In genomic region chr10:85607296-85607695, GRCh38 we compare ENCODE assay signal across 15 cellular contexts.
A peak's percentile ranks its signal among the peaks of the same experiment; 100 is the strongest.
DNase-seq lines count a peak whose midpoint lies in the region; ATAC-seq and TF ChIP-seq lines count a peak whose summit lies in the region.
"Had no signal": no experiment of that assay in that cellular context is flagged by ENCODE, and none has a peak within 500 bp of the region (broad histone marks: within the 10 kb centered on the region; RNA-seq: fewer than 3 reads in every experiment).

No MANE protein-coding gene starts in this region.

- no peaks in the 10 kb centered on the region for H3K4me1 ChIP-seq in left lung

- no peak for TF ChIP-seq CTCF in left lung (IDR thresholded peaks at IDR 0.05)

- no peaks in the 10 kb centered on the region for H3K27me3 ChIP-seq in left lung
- H3K27me3 ChIP-seq: BLaER1 treated with 17β-estradiol and CSF1 and Interleukin-3, amounts not matched to agents 10 nM and 100 nM had no signal

- no peak overlapping the region for H3K4me3 ChIP-seq in left lung
- H3K4me3 ChIP-seq: BLaER1 treated with 17β-estradiol and CSF1 and Interleukin-3, amounts not matched to agents 10 nM and 100 nM had no signal

- no peaks in the 10 kb centered on the region for H3K9me3 ChIP-seq in left lung

- ATAC-seq in left lung = no peak
- ATAC-seq in GM19328 (IDR thresholded peaks at IDR 0.05; ENCODE audit: unreplicated experiment) = no peak
- ATAC-seq: HepG2 had no signal

- peak; percentile 11 for DNase-seq in activated CD8-positive, alpha-beta memory T cell treated with anti-CD3 and anti-CD28 coated beads for 24 hours
- DNase-seq in activated CD8-positive, alpha-beta memory T cell treated with anti-CD3 and anti-CD28 coated beads, Interleukin-2, amount 50 U/mL, for 4 hours = no peak
- DNase-seq in NCI-H146 treated with DMSO at 0.1 percent for 48 hours (lab: John Stamatoyannopoulos, UW; ENCODE audit: unreplicated experiment) = peak; percentile 41
- peak; percentile 13 for DNase-seq in islet precursor cell
- DNase-seq in left lung = no peak
- DNase-seq in stimulated activated CD4-positive, alpha-beta T cell treated with anti-CD3 and anti-CD28 coated beads, Interleukin-12 subunit alpha, Interleukin-12 subunit beta, amount 100 ng/mL, for 4 hours = no peak
- DNase-seq: ACHN; CD4-positive, CD25-positive, alpha-beta regulatory T cell; DMS53; GF-D8; HCEC 1CT; HFFc6 had no signal

- intact Hi-C loops in left lung (cut with DNase I) = no loop called here

- H3K36me3 ChIP-seq in left lung = no peaks in the 10 kb centered on the region
- H3K36me3 ChIP-seq: BLaER1 treated with 17β-estradiol and CSF1 and Interleukin-3, amounts not matched to agents 10 nM and 100 nM had no signal

- no peak overlapping the region for H3K27ac ChIP-seq in left lung
- H3K27ac ChIP-seq: BLaER1 treated with 17β-estradiol and CSF1 and Interleukin-3, amounts not matched to agents 10 nM and 100 nM had no signal

Comparison
In these comparisons a context has a peak if more than half of its experiments do, and no peak if none do; other contexts are left out.
1. DNase-seq: peak in activated CD8-positive, alpha-beta memory T cell treated with anti-CD3 and anti-CD28 coated beads for 24 hours (single experiment), NCI-H146 treated with DMSO at 0.1 percent for 48 hours (single experiment) and islet precursor cell (single experiment); none in activated CD8-positive, alpha-beta memory T cell treated with anti-CD3 and anti-CD28 coated beads, Interleukin-2, amount 50 U/mL, for 4 hours (single experiment), left lung (0 of 2) and stimulated activated CD4-positive, alpha-beta T cell treated with anti-CD3 and anti-CD28 coated beads, Interleukin-12 subunit alpha, Interleukin-12 subunit beta, amount 100 ng/mL, for 4 hours (single experiment).